ENCODE assay signal across 10 cellular contexts in the genomic region with DNA sequence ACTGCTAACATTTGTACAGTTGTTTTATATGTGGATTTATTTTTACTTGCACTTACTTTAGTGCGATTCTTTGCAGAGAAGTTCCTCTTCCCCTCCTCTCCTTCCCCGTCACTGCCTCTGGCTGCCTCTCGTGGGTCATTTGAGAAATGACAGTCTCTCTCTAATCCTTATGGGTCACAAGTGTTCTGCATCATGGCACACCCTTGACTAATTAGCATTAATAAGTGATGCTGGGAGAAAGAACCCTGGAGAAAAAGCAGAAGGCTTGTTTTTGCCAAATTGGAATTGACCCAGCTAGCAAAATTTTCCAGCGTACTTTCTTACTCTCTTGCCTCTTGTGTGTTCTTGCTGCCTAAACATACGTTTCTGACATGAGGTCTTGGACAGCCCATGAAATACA.
DNase-seq lines count a peak whose midpoint lies in the region; ATAC-seq, FAIRE-seq and TF ChIP-seq lines count a peak whose summit lies in the region.
"Had no signal": no experiment of that assay in that cellular context is flagged by ENCODE, and none has a peak within 500 bp of the region (broad histone marks: within the 10 kb centered on the region; RNA-seq: fewer than 3 reads in every experiment).

No MANE protein-coding gene starts in this region.

- H3K36me3 Mint-ChIP-seq in activated T-helper 2 cell treated with anti-CD3 and anti-CD28 coated beads, Interferon-gamma antibody, Interleukin-2, Interleukin-4, amounts not matched to agents 10 μg/mL and 5 μg/mL and 100 μg/mL, durations not matched to agents 14 hours and 24 hours and 36 hours (ENCODE audit: low read depth): no peaks in the 10 kb centered on the region

- peak overlapping the region; percentile 9 for H3K27ac Mint-ChIP-seq in activated T-helper 2 cell treated with anti-CD3 and anti-CD28 coated beads, Interferon-gamma antibody, Interleukin-2, Interleukin-4, amounts not matched to agents 10 μg/mL and 5 μg/mL and 100 μg/mL, durations not matched to agents 14 hours and 24 hours and 36 hours

- H3K4me3 ChIP-seq in keratinocyte (ENCODE audit: control insufficient read depth in 2 of 3, extremely low read depth in 1 of 3, insufficient read depth in 2 of 3, low read depth in 1 of 3, low read length in 3 of 3): no peak overlapping the region
- no peak overlapping the region for H3K4me3 ChIP-seq in upper lobe of left lung

- WGBS in upper lobe of left lung, 2 donors: 37 to 43% methylated on average over 5 of the region's 5 CpGs

- peak overlapping the region; percentile 41 for H2AFZ ChIP-seq in keratinocyte (ENCODE audit: control insufficient read depth, low read length)

- H3K4me1 Mint-ChIP-seq in activated T-helper 2 cell treated with anti-CD3 and anti-CD28 coated beads, Interferon-gamma antibody, Interleukin-2, Interleukin-4, amounts not matched to agents 10 μg/mL and 5 μg/mL and 100 μg/mL, durations not matched to agents 14 hours and 24 hours and 36 hours (ENCODE audit: low read depth): peaks cover 25% of the 10 kb centered on the region

- no peaks in the 10 kb centered on the region for H3K9me3 Mint-ChIP-seq in activated T-helper 2 cell treated with anti-CD3 and anti-CD28 coated beads, Interferon-gamma antibody, Interleukin-2, Interleukin-4, amounts not matched to agents 10 μg/mL and 5 μg/mL and 100 μg/mL, durations not matched to agents 14 hours and 24 hours and 36 hours

- no peaks in the 10 kb centered on the region for H3K79me2 ChIP-seq in keratinocyte (ENCODE audit: control insufficient read depth, insufficient read depth, low read length)

- peak overlapping the region; percentile 96 for H3K27ac ChIP-seq in keratinocyte (ENCODE audit: control insufficient read depth, insufficient read depth, low read length)
- peak overlapping the region in 3 of 4 donors; percentile 37 to 55 (median 52) for H3K27ac ChIP-seq in upper lobe of left lung
- H3K27ac ChIP-seq: neutrophil had no signal

- peaks cover 32% of the 10 kb centered on the region for H3K4me1 ChIP-seq in keratinocyte (ENCODE audit: control insufficient read depth, extremely low read depth, insufficient read depth, low read length)
- peaks cover 7 to 20% (median 11%) of the 10 kb centered on the region in 4 donors for H3K4me1 ChIP-seq in upper lobe of left lung

- DNase-seq in Right ventricle myocardium inferior (ENCODE audit: missing footprints): no peak
- no peak for DNase-seq in cardiac septum (ENCODE audit: low spot score)
- DNase-seq in activated T-helper 2 cell treated with anti-CD3 and anti-CD28 coated beads, Interferon-gamma antibody, Interleukin-2, Interleukin-4, amounts not matched to agents 10 μg/mL and 5 μg/mL and 100 μg/mL, durations not matched to agents 14 hours and 24 hours and 36 hours (ENCODE audit: low spot score): no peak
- no peak for DNase-seq in keratinocyte (ENCODE audit: low read depth, low spot score)
- peak in 1 of 2 donors; percentile 30 for DNase-seq in upper lobe of left lung
- no peak for DNase-seq in stimulated activated CD8-positive, alpha-beta memory T cell treated with anti-CD3 and anti-CD28 coated beads, Interleukin-4, amount 100 ng/mL, for 48 hours
- DNase-seq in dermis blood vessel endothelial cell: no peak
- DNase-seq: caudate nucleus had no signal

- TF ChIP-seq CTCF in keratinocyte (optimal IDR thresholded peaks at IDR 0.05 in 1 of 3, IDR thresholded peaks at IDR 0.05 in 1 of 3, conservative IDR thresholded peaks at IDR 0.05 in 1 of 3; ENCODE audit: extremely low read depth in 1 of 3, insufficient read depth in 2 of 3, low read length in 3 of 3): peak in 1 of 3 experiments; percentile 18
- TF ChIP-seq CTCF in upper lobe of left lung (IDR thresholded peaks at IDR 0.05): peak in 1 of 6 experiments; percentile 7

- H4K20me1 ChIP-seq in keratinocyte (ENCODE audit: control insufficient read depth, extremely low read depth, insufficient read depth, low read length): no peaks in the 10 kb centered on the region

- no peaks in the 10 kb centered on the region for H3K9me1 ChIP-seq in keratinocyte (ENCODE audit: control insufficient read depth, extremely low read depth, insufficient read depth, low read length)

- no peak for TF ChIP-seq EP300 in upper lobe of left lung (IDR thresholded peaks at IDR 0.05)

- dilution Hi-C loops in keratinocyte (cut with MboI; ENCODE audit: extremely low pct_ligation_motif_present, low sequenced_read_pairs): no loop called here

- H3K4me2 ChIP-seq in keratinocyte (ENCODE audit: control insufficient read depth, extremely low read depth, insufficient read depth, low read depth, low read length): peak overlapping the region; percentile 59

- H3K9me3 ChIP-seq in keratinocyte (ENCODE audit: control insufficient read depth, low read depth, low read length) (no peaks in the 10 kb centered on the region), upper lobe of left lung (no peaks in the 10 kb centered on the region)
- H3K9me3 ChIP-seq: neutrophil had no signal

- peak; percentile 78 for FAIRE-seq in keratinocyte (lab: Jason Lieb, UNC)

- intact Hi-C loops in Right ventricle myocardium inferior (cut with DNase I) (no loop called here), cardiac septum (cut with DNase I) (no loop called here)
- intact Hi-C loops in activated T-helper 2 cell treated with anti-CD3 and anti-CD28 coated beads, Interferon-gamma antibody, Interleukin-2, Interleukin-4, amounts not matched to agents 10 μg/mL and 5 μg/mL and 100 μg/mL, durations not matched to agents 14 hours and 24 hours and 36 hours (cut with micrococcal nuclease): loop anchor here (1.0 to 10.0 kb wide), 4 partner anchors 268 to 1204 kb away; no protein-coding TSS in a partner anchor

- peaks cover 6% of the 10 kb centered on the region for H3K27me3 Mint-ChIP-seq in activated T-helper 2 cell treated with anti-CD3 and anti-CD28 coated beads, Interferon-gamma antibody, Interleukin-2, Interleukin-4, amounts not matched to agents 10 μg/mL and 5 μg/mL and 100 μg/mL, durations not matched to agents 14 hours and 24 hours and 36 hours (ENCODE audit: low read depth)

- H3K4me3 Mint-ChIP-seq in activated T-helper 2 cell treated with anti-CD3 and anti-CD28 coated beads, Interferon-gamma antibody, Interleukin-2, Interleukin-4, amounts not matched to agents 10 μg/mL and 5 μg/mL and 100 μg/mL, durations not matched to agents 14 hours and 24 hours and 36 hours (ENCODE audit: low read depth): no peak overlapping the region

- TF ChIP-seq POLR2A in upper lobe of left lung (IDR thresholded peaks at IDR 0.05): no peak

- ATAC-seq in Right ventricle myocardium inferior (peak; percentile 72), upper lobe of left lung (ENCODE audit: low FRiP score in 2 of 2) (peak in 1 of 2 donors; percentile 57), GM19455 (IDR thresholded peaks at IDR 0.05; ENCODE audit: unreplicated experiment) (no peak)

- H3K9ac ChIP-seq in keratinocyte (ENCODE audit: control insufficient read depth, extremely low read depth, insufficient read depth, low read length): peak overlapping the region; percentile 71

- H3K27me3 ChIP-seq in keratinocyte (ENCODE audit: control insufficient read depth, extremely low read depth, insufficient read depth, low read length) (no peaks in the 10 kb centered on the region), upper lobe of left lung (no peaks in the 10 kb centered on the region)

- H3K36me3 ChIP-seq in keratinocyte (ENCODE audit: control insufficient read depth in 2 of 2, extremely low read depth in 1 of 2, insufficient read depth in 2 of 2, low read length in 2 of 2) (no peaks in the 10 kb centered on the region), upper lobe of left lung (no peaks in the 10 kb centered on the region)
- H3K36me3 ChIP-seq: neutrophil had no signal
